ENCODE assay signal across 11 cellular contexts in the genomic region with DNA sequence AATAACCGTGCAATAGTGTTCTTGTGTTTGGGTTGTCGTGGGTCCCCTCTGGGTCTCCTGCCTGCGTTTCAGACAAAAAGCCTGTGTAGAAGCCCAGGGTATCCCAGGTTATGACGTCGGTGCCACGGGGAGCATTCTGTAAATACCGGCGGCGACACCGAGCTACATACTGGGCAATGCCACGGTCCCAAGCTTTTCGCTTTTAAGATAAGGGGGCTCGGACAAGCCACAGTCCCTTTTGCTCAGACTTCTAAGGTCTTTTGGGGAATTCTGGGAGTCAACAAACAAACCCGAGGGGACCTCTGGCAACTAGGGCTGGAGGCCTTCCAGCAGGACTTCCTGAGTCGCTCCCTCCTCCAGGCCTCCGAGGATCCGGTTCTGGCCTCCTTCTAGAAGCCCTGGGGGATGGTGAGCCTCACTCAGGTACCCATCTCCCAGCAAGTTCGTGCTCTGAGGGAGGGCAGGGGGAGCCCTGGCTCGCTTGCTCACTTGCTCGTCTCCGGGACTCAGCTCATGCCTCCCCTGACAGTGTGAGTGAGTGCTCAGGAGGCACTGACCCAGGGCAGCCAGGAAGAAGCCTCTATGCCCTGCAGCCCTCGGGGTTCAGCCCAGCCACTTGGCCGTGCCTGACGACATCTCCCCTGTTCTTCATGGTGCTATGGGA.
DNase-seq lines count a peak whose midpoint lies in the region; ATAC-seq and TF ChIP-seq lines count a peak whose summit lies in the region.
"Had no signal": no experiment of that assay in that cellular context is flagged by ENCODE, and none has a peak within 500 bp of the region (broad histone marks: within the 10 kb centered on the region; RNA-seq: fewer than 3 reads in every experiment).

No MANE protein-coding gene starts in this region.

- H3K4me1 ChIP-seq in right lobe of liver = no peaks in the 10 kb centered on the region
- H3K4me1 ChIP-seq in vagina = peaks cover 62% of the 10 kb centered on the region
- H3K4me1 ChIP-seq in ascending aorta = peaks cover 0 to 11% of the 10 kb centered on the region in 2 donors

- H3K4me3 Mint-ChIP-seq in activated naive CD4-positive, alpha-beta T cell treated with anti-CD3 and anti-CD28 coated beads, Interleukin-2, amount 10 ng/mL, durations not matched to agents 7 days and 5 days = no peak overlapping the region
- peak overlapping the region; percentile 69 for H3K4me3 Mint-ChIP-seq in central memory CD8-positive, alpha-beta T cell
- H3K4me3 Mint-ChIP-seq: B cell, type B pancreatic cell had no signal

- ATAC-seq in central memory CD8-positive, alpha-beta T cell (replicated peaks; ENCODE audit: extremely low read depth, poor library complexity, severe bottlenecking) = no peak
- ATAC-seq in right lobe of liver = peak; percentile 43 to 56 (median 49)
- ATAC-seq in HG03045 (IDR thresholded peaks at IDR 0.05; ENCODE audit: unreplicated experiment) = no peak
- no peak for ATAC-seq in GM18519 (IDR thresholded peaks at IDR 0.05; ENCODE audit: low FRiP score, unreplicated experiment)

- TF ChIP-seq POLR2A in right lobe of liver (IDR thresholded peaks at IDR 0.05) (no peak), vagina (IDR thresholded peaks at IDR 0.05) (no peak)

- H3K27me3 ChIP-seq in right lobe of liver (no peaks in the 10 kb centered on the region), vagina (no peaks in the 10 kb centered on the region), ascending aorta (no peaks in the 10 kb centered on the region)

- H3K27ac ChIP-seq in right lobe of liver (peak overlapping the region in 2 of 3 donors; percentile 15 to 38), vagina (peak overlapping the region; percentile 64), ascending aorta (peak overlapping the region in 1 of 2 donors; percentile 14)

- CTCF ChIA-PET in activated naive CD4-positive, alpha-beta T cell treated with anti-CD3 and anti-CD28 coated beads, Interleukin-2, amount 10 ng/mL, durations not matched to agents 7 days and 5 days (lab: Charles Lee) = interaction anchor here (0.8 kb wide), 1 partner anchor 23 kb away, joined by 3 read pairs; no protein-coding TSS in a partner anchor

- H3K36me3 ChIP-seq in right lobe of liver (no peaks in the 10 kb centered on the region), vagina (no peaks in the 10 kb centered on the region), ascending aorta (no peaks in the 10 kb centered on the region)

- no peak for TF ChIP-seq CTCF in right lobe of liver (IDR thresholded peaks at IDR 0.05)
- TF ChIP-seq CTCF in vagina (IDR thresholded peaks at IDR 0.05) = no peak
- TF ChIP-seq CTCF in ascending aorta (IDR thresholded peaks at IDR 0.05) = no peak

- H3K36me3 Mint-ChIP-seq in activated naive CD4-positive, alpha-beta T cell treated with anti-CD3 and anti-CD28 coated beads, Interleukin-2, amount 10 ng/mL, durations not matched to agents 7 days and 5 days = peaks cover 8% of the 10 kb centered on the region
- H3K36me3 Mint-ChIP-seq in central memory CD8-positive, alpha-beta T cell (ENCODE audit: insufficient read depth) = peaks cover 12% of the 10 kb centered on the region

- H3K27me3 Mint-ChIP-seq in activated naive CD4-positive, alpha-beta T cell treated with anti-CD3 and anti-CD28 coated beads, Interleukin-2, amount 10 ng/mL, durations not matched to agents 7 days and 5 days = no peaks in the 10 kb centered on the region
- H3K27me3 Mint-ChIP-seq in central memory CD8-positive, alpha-beta T cell = no peaks in the 10 kb centered on the region
- H3K27me3 Mint-ChIP-seq: B cell, type B pancreatic cell had no signal

- intact Hi-C loops in right lobe of liver (cut with DNase I) = no loop called here
- intact Hi-C loops in vagina (cut with DNase I) = no loop called here
- intact Hi-C loops in ascending aorta (cut with DNase I) = no loop called here

- H3K27ac Mint-ChIP-seq in activated naive CD4-positive, alpha-beta T cell treated with anti-CD3 and anti-CD28 coated beads, Interleukin-2, amount 10 ng/mL, durations not matched to agents 7 days and 5 days = peak overlapping the region; percentile 29
- peak overlapping the region; percentile 91 for H3K27ac Mint-ChIP-seq in central memory CD8-positive, alpha-beta T cell (ENCODE audit: low read depth)
- H3K27ac Mint-ChIP-seq: B cell, type B pancreatic cell had no signal

- H3K4me3 ChIP-seq in right lobe of liver = no peak overlapping the region
- no peak overlapping the region for H3K4me3 ChIP-seq in vagina
- peak overlapping the region in 1 of 2 donors; percentile 47 for H3K4me3 ChIP-seq in ascending aorta

- WGBS in right lobe of liver (ENCODE audit: insufficient coverage, low coverage, low lambda C conversion rate, missing lambda C conversion rate) = 52% methylated on average over 10 of the region's 24 CpGs

- peaks cover 48% of the 10 kb centered on the region for H3K4me1 Mint-ChIP-seq in activated naive CD4-positive, alpha-beta T cell treated with anti-CD3 and anti-CD28 coated beads, Interleukin-2, amount 10 ng/mL, durations not matched to agents 7 days and 5 days
- peaks cover 65% of the 10 kb centered on the region for H3K4me1 Mint-ChIP-seq in central memory CD8-positive, alpha-beta T cell

- DNase-seq in activated naive CD4-positive, alpha-beta T cell treated with anti-CD3 and anti-CD28 coated beads, Interleukin-2, amount 10 ng/mL, durations not matched to agents 7 days and 5 days = no peak
- DNase-seq in activated naive CD4-positive, alpha-beta T cell treated with anti-CD3 and anti-CD28 coated beads, Interleukin-2, amount 50 U/mL, for 16 hours = no peak
- DNase-seq in central memory CD8-positive, alpha-beta T cell (ENCODE audit: low spot score in 2 of 2) = no peak
- no peak for DNase-seq in right lobe of liver
- DNase-seq in vagina (ENCODE audit: extremely low spot score in 2 of 2) = no peak
- DNase-seq in ascending aorta (ENCODE audit: low spot score in 2 of 2) = no peak
- DNase-seq: NCI-H1105 treated with DMSO at 0.1 percent for 48 hours had no signal

- H3K9me3 Mint-ChIP-seq in activated naive CD4-positive, alpha-beta T cell treated with anti-CD3 and anti-CD28 coated beads, Interleukin-2, amount 10 ng/mL, durations not matched to agents 7 days and 5 days = no peaks in the 10 kb centered on the region
- H3K9me3 Mint-ChIP-seq in central memory CD8-positive, alpha-beta T cell = no peaks in the 10 kb centered on the region
- H3K9me3 Mint-ChIP-seq: type B pancreatic cell had no signal

- no peaks in the 10 kb centered on the region for H3K9me3 ChIP-seq in right lobe of liver
- H3K9me3 ChIP-seq in vagina = no peaks in the 10 kb centered on the region
- no peaks in the 10 kb centered on the region for H3K9me3 ChIP-seq in ascending aorta

Comparison
In these comparisons a context has a peak if more than half of its experiments do, and no peak if none do; other contexts are left out.
1. ATAC-seq: peak in right lobe of liver (4 of 4); none in central memory CD8-positive, alpha-beta T cell (single experiment), HG03045 (single experiment) and GM18519 (single experiment).